Comparison of ENCODE assay signal across 9 cellular contexts in genomic region chrX:110004210-110004609, GRCh38. TPM values are rescaled to one million over a fixed set of nuclear protein-coding genes. Genes with fewer than 3 reads are reported as not detected.
A peak's percentile ranks its signal among the peaks of the same experiment; 100 is the strongest.
DNase-seq lines count a peak whose midpoint lies in the region; TF ChIP-seq lines count a peak whose summit lies in the region.
"Had no signal": no experiment of that assay in that cellular context is flagged by ENCODE, and none has a peak within 500 bp of the region (broad histone marks: within the 10 kb centered on the region; RNA-seq: fewer than 3 reads in every experiment).

No MANE protein-coding gene starts in this region.

- CTCF ChIA-PET in Calu3 (lab: Charles Lee) = interaction anchor here (0.9 kb wide), 1 partner anchor 22 kb away, joined by 3 read pairs; no protein-coding TSS in a partner anchor

- no peaks in the 10 kb centered on the region for H3K9me3 Mint-ChIP-seq in Calu3 (ENCODE audit: low read depth, unreplicated experiment)

- peaks cover 4% of the 10 kb centered on the region for H3K4me1 ChIP-seq in NT2/D1 (ENCODE audit: insufficient read depth, insufficient read length)
- H3K4me1 ChIP-seq in esophagus squamous epithelium = peaks cover 10 to 51% (median 13%) of the 10 kb centered on the region in 3 donors
- peaks cover 26% of the 10 kb centered on the region for H3K4me1 ChIP-seq in neuron (ENCODE audit: insufficient read depth, low read length)

- no peaks in the 10 kb centered on the region for H3K27me3 Mint-ChIP-seq in Calu3 (ENCODE audit: unreplicated experiment)

- H3K4me3 ChIP-seq in NT2/D1 (ENCODE audit: insufficient read length, low read depth) = no peak overlapping the region
- H3K4me3 ChIP-seq in esophagus squamous epithelium = peak overlapping the region in 3 of 4 donors; percentile 59 to 84 (median 72)
- peak overlapping the region; percentile 69 for H3K4me3 ChIP-seq in neuron (ENCODE audit: low read length)

- DNase-seq in Calu3 (peak; percentile 47), NT2/D1 (ENCODE audit: low read depth, low spot score) (no peak), esophagus squamous epithelium (lab: John Stamatoyannopoulos, UW) (no peak), NCI-H1436 (lab: John Stamatoyannopoulos, UW) (no peak), GOT3 (lab: John Stamatoyannopoulos, UW) (no peak), amygdala (lab: John Stamatoyannopoulos, UW) (no peak), hepatic stellate cell (ENCODE audit: low spot score) (no peak)
- DNase-seq: activated CD4-positive, CD25-positive, alpha-beta regulatory T cell had no signal

- peak overlapping the region; percentile 47 to 94 (median 88) for H3K27ac ChIP-seq in esophagus squamous epithelium

- intact Hi-C loops in Calu3 (cut with micrococcal nuclease; ENCODE audit: unreplicated experiment) = no loop called here
- intact Hi-C loops in esophagus squamous epithelium (cut with DNase I) = no loop called here

- peaks cover 29% of the 10 kb centered on the region for H3K36me3 Mint-ChIP-seq in Calu3 (ENCODE audit: insufficient read depth, unreplicated experiment)

- H3K9ac ChIP-seq in NT2/D1 (ENCODE audit: insufficient read length, low read depth) = peak overlapping the region; percentile 85

- WGBS in esophagus squamous epithelium, 2 donors = 48 to 64% methylated on average over 5 of the region's 8 CpGs

- H3K9me3 ChIP-seq in NT2/D1 (ENCODE audit: insufficient read depth, low read length) (no peaks in the 10 kb centered on the region), esophagus squamous epithelium (no peaks in the 10 kb centered on the region), neuron (ENCODE audit: low read length) (no peaks in the 10 kb centered on the region)

- no peaks in the 10 kb centered on the region for H3K27me3 ChIP-seq in NT2/D1 (ENCODE audit: insufficient read depth, insufficient read length)
- H3K27me3 ChIP-seq in esophagus squamous epithelium = no peaks in the 10 kb centered on the region
- no peaks in the 10 kb centered on the region for H3K27me3 ChIP-seq in neuron (ENCODE audit: insufficient read depth, low read length)

- TF ChIP-seq CTCF in Calu3 (IDR thresholded peaks at IDR 0.05; ENCODE audit: unreplicated experiment) (no peak), esophagus squamous epithelium (IDR thresholded peaks at IDR 0.05) (no peak)

- peak overlapping the region; percentile 91 for H3K4me3 Mint-ChIP-seq in Calu3 (ENCODE audit: low read depth, unreplicated experiment)

- H3K4me1 Mint-ChIP-seq in Calu3 (ENCODE audit: low read depth, unreplicated experiment) = peaks cover 39% of the 10 kb centered on the region

- H3K36me3 ChIP-seq in NT2/D1 (ENCODE audit: insufficient read depth, insufficient read length, low read length) (peaks cover 7% of the 10 kb centered on the region), esophagus squamous epithelium (no peaks in the 10 kb centered on the region), neuron (ENCODE audit: insufficient read depth, low read length) (no peaks in the 10 kb centered on the region)

- H2AFZ ChIP-seq in neuron (ENCODE audit: low read depth, low read length) = no peak overlapping the region

- H3K27ac Mint-ChIP-seq in Calu3 (ENCODE audit: unreplicated experiment) = no peak overlapping the region

- TSS peak; percentile 20 for BruUV-seq in Calu3 (replicated peaks; lab: Mats Ljungman, UMichigan)

- TF ChIP-seq POLR2A in esophagus squamous epithelium (IDR thresholded peaks at IDR 0.05) = no peak

RNA-seq across cellular contexts. Expression of gene TMEM164, which starts 1.3 kb away (rescaled TPM):
- total RNA-seq in Calu3 (2022) = 32.6 and 39.5 TPM in 2 replicates
- 10 to 100 TPM; 18.5 to 27.3 (median 23.6) TPM for total RNA-seq in esophagus squamous epithelium
